In the genomic region with DNA sequence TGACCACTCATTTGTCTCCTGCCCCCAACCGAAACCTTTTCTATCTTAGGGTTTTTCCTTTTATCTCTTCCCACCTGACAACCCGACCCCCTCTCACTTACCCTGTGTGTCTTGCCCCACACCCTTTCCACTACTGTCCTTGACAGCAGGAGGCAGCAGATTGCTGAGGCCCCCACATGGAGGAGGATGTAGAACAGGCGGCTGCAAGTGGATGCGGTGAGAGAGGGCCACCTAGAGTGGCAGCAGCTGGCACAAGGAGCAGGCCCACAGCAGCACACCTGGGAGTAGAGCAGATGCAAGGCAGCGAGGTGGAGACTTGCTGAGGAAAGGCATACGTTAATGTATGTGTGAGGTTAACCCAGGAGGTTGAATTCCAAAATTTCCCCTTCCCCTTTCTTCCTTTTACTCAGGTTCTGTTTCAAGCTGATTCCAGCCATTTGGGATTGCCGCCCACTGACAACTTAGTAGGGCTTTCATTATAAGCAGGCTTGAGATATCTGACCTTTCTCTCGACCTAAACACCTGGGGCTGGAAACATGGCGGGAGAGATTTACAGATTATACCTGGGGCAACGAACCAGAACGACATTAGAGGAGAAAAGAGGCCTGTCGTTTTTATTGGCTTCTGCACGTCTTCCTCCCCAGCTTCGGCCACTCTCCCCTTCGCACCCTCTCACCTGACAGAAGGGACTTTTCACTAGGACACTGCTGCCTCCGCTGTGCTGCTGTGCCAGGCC, we compare ENCODE assay signal across 8 cellular contexts. TPM values are rescaled to one million over a fixed set of nuclear protein-coding genes. Genes with fewer than 3 reads are reported as not detected.
A peak's percentile ranks its signal among the peaks of the same experiment; 100 is the strongest.
DNase-seq lines count a peak whose midpoint lies in the region; ATAC-seq and TF ChIP-seq lines count a peak whose summit lies in the region.
"Had no signal": no experiment of that assay in that cellular context is flagged by ENCODE, and none has a peak within 500 bp of the region (broad histone marks: within the 10 kb centered on the region; RNA-seq: fewer than 3 reads in every experiment).

No MANE protein-coding gene starts in this region.

- H2AFZ ChIP-seq in GM23338, result no peak overlapping the region
- H2AFZ ChIP-seq in smooth muscle cell (ENCODE audit: low read depth), result no peak overlapping the region

- TF ChIP-seq CTCF in GM23338 (conservative IDR thresholded peaks at IDR 0.05; ENCODE audit: low read depth in 2 of 2) (peak in 1 of 2 experiments; percentile 20; a peak in 1 of 4 replicates), endodermal cell (conservative IDR thresholded peaks at IDR 0.05) (peak; percentile 14), smooth muscle cell (IDR thresholded peaks at IDR 0.05; ENCODE audit: borderline replicate concordance, insufficient read depth, poor library complexity, severe bottlenecking) (no peak)

- peak overlapping the region; percentile 72 for H3K27ac Mint-ChIP-seq in GM23338
- H3K27ac Mint-ChIP-seq in endodermal cell, result peak overlapping the region; percentile 98

- peaks cover 39% of the 10 kb centered on the region for H3K4me1 ChIP-seq in GM23338 (ENCODE audit: insufficient read depth)
- peaks cover 26% of the 10 kb centered on the region for H3K4me1 ChIP-seq in endodermal cell (ENCODE audit: control insufficient read depth, insufficient read depth, low read length)
- peaks cover 26% of the 10 kb centered on the region for H3K4me1 ChIP-seq in smooth muscle cell (ENCODE audit: low read depth)

- H4K20me1 ChIP-seq in GM23338 (replicated peaks; ENCODE audit: insufficient read depth) (peaks cover 11% of the 10 kb centered on the region; the same call in 1 of the 2 replicates), smooth muscle cell (ENCODE audit: low read depth) (peaks cover 40% of the 10 kb centered on the region)

- no peaks in the 10 kb centered on the region for H3K9me2 ChIP-seq in GM23338 (ENCODE audit: insufficient read depth)

- no peaks in the 10 kb centered on the region for H3K27me3 ChIP-seq in GM23338 (ENCODE audit: insufficient read depth)
- no peaks in the 10 kb centered on the region for H3K27me3 ChIP-seq in endodermal cell (ENCODE audit: control insufficient read depth, insufficient read depth, low read length, poor library complexity, severe bottlenecking)
- H3K27me3 ChIP-seq in smooth muscle cell (ENCODE audit: low read depth), result no peaks in the 10 kb centered on the region

- H3K36me3 ChIP-seq in GM23338 (ENCODE audit: insufficient read depth) (peaks cover 14% of the 10 kb centered on the region), endodermal cell (ENCODE audit: control insufficient read depth, insufficient read depth, low read length) (peaks cover 62% of the 10 kb centered on the region), smooth muscle cell (ENCODE audit: low read depth) (peaks cover 4% of the 10 kb centered on the region)

- H3K4me2 ChIP-seq in GM23338, result peak overlapping the region; percentile 61; the same call in 1 of the 2 replicates
- no peak overlapping the region for H3K4me2 ChIP-seq in smooth muscle cell

- H3K4me3 Mint-ChIP-seq in GM23338 (peak overlapping the region; percentile 33; the same call in 1 of the 3 replicates), endodermal cell (peak overlapping the region; percentile 87)

- H3K9me3 Mint-ChIP-seq in GM23338 (no peaks in the 10 kb centered on the region), endodermal cell (no peaks in the 10 kb centered on the region)

- ATAC-seq in GM23338 (peak; percentile 5; the same call in 2 of the 3 replicates), GM21381 (IDR thresholded peaks at IDR 0.05; ENCODE audit: unreplicated experiment) (no peak), left lobe of liver (no peak)

- H3K9me3 ChIP-seq in endodermal cell (ENCODE audit: control insufficient read depth, low read length), result no peaks in the 10 kb centered on the region
- H3K9me3 ChIP-seq in smooth muscle cell (replicated peaks; ENCODE audit: low read depth), result no peaks in the 10 kb centered on the region

- H3K27ac ChIP-seq in GM23338 (ENCODE audit: low read depth), result peak overlapping the region; percentile 94
- H3K27ac ChIP-seq in endodermal cell (ENCODE audit: low read depth, low read length), result peak overlapping the region; percentile 47
- H3K27ac ChIP-seq in smooth muscle cell (ENCODE audit: low read depth), result peak overlapping the region; percentile 43

- H3F3A ChIP-seq in GM23338 (replicated peaks; ENCODE audit: low read depth) (peaks cover 43% of the 10 kb centered on the region), smooth muscle cell (ENCODE audit: low read depth) (peaks cover 58% of the 10 kb centered on the region)

- peaks cover 15% of the 10 kb centered on the region for H3K79me2 ChIP-seq in GM23338 (replicated peaks; ENCODE audit: insufficient read depth)
- H3K79me2 ChIP-seq in smooth muscle cell (ENCODE audit: low read depth), result peaks cover 33% of the 10 kb centered on the region

- 90 to 97% methylated on average over 9 to 16 of the region's 16 CpGs for WGBS in endodermal cell (ENCODE audit: insufficient coverage in 1 of 2, insufficient read length in 1 of 2), 2 experiments
- WGBS in smooth muscle cell (ENCODE audit: low lambda C conversion rate), result 91% methylated on average over 16 of the region's 16 CpGs

- no peak for DNase-seq in GM23338 (ENCODE audit: low spot score)
- peak; percentile 97 for DNase-seq in NCI-H69 (lab: John Stamatoyannopoulos, UW)
- peak; percentile 61 for DNase-seq in endodermal cell
- DNase-seq in smooth muscle cell (lab: John Stamatoyannopoulos, UW; ENCODE audit: unreplicated experiment), result no peak
- DNase-seq in stimulated activated CD4-positive, alpha-beta T cell treated with anti-CD3 and anti-CD28 coated beads, Interleukin-2, amount 100 ng/mL, for 48 hours, result no peak
- no peak for DNase-seq in left lobe of liver (ENCODE audit: low spot score)

- H3K9ac ChIP-seq in endodermal cell (ENCODE audit: extremely low read depth, low read length, poor library complexity, severe bottlenecking) (no peak overlapping the region), smooth muscle cell (ENCODE audit: low read depth) (no peak overlapping the region)

- 0 out of 2 replicates have a peak overlapping the region, but pooled peaks have one; percentile 89 for H3K4me3 ChIP-seq in GM23338
- H3K4me3 ChIP-seq in endodermal cell (ENCODE audit: low read length), result no peak overlapping the region
- H3K4me3 ChIP-seq in smooth muscle cell, result no peak overlapping the region

- H3K36me3 Mint-ChIP-seq in GM23338 (ENCODE audit: low read depth), result peaks cover 73% of the 10 kb centered on the region
- H3K36me3 Mint-ChIP-seq in endodermal cell (ENCODE audit: low read depth), result peaks cover 45% of the 10 kb centered on the region

- H3K4me1 Mint-ChIP-seq in GM23338 (peaks cover 49% of the 10 kb centered on the region), endodermal cell (peaks cover 52% of the 10 kb centered on the region)

- peaks cover 16% of the 10 kb centered on the region for H3K27me3 Mint-ChIP-seq in GM23338 (ENCODE audit: insufficient read depth, low read depth, poor library complexity)
- no peaks in the 10 kb centered on the region for H3K27me3 Mint-ChIP-seq in endodermal cell (ENCODE audit: insufficient read depth)

TF ChIP-seq in GM23338, 12 proteins besides CTCF, POLR2A, EP300 and RAD21 (continues in another document):
- no peak for TF ChIP-seq CREB1 (CRISPR knock-in tag; IDR thresholded peaks at IDR 0.05; ENCODE audit: low read depth)
- TF ChIP-seq EZH2 (IDR thresholded peaks at IDR 0.05; ENCODE audit: low read depth, unreplicated experiment), result no peak
- TF ChIP-seq STAT1 (IDR thresholded peaks at IDR 0.05; ENCODE audit: unreplicated experiment), result no peak
- TF ChIP-seq POLR2AphosphoS5 (IDR thresholded peaks at IDR 0.05; ENCODE audit: low read depth), result no peak
- TF ChIP-seq JUNB (IDR thresholded peaks at IDR 0.05; ENCODE audit: unreplicated experiment), result no peak

RNA-seq across cellular contexts. Expression of a gene that starts 0.6 kb away (rescaled TPM):
- not detected in 2 replicates for total RNA-seq in GM23338 (2014; rRNA removed; shearing (Covaris generic))
- polyA plus RNA-seq in GM23338 (2016; fragmentation: Nextera tagmentation; extraction: Ambion mirVana) (not detected in 2 replicates), smooth muscle cell (0.17 TPM in 1 of 2 replicates, not detected in the other)
- total RNA-seq in endodermal cell (under 1 TPM in 1 of 2 donors, not detected in 1; 0.18 TPM), smooth muscle cell (not detected in 2 replicates), left lobe of liver (0.18 TPM)
- polyA plus RNA-seq in endodermal cell (2013, experiment 1 of 2), result 0.36 TPM
- not detected for polyA plus RNA-seq in endodermal cell (2013, experiment 2 of 2)
- total RNA-seq: RPMI7951 had no signal

RNA-seq across cellular contexts. Expression of a gene that starts 1.0 kb away (rescaled TPM):
- 7.2 and 9.4 TPM in 2 replicates for total RNA-seq in GM23338 (2014; rRNA removed; shearing (Covaris generic))
- polyA plus RNA-seq in GM23338 (2016; fragmentation: Nextera tagmentation; extraction: Ambion mirVana) (39.6 and 40.1 TPM in 2 replicates), smooth muscle cell (7.3 and 20.2 TPM in 2 replicates)
- total RNA-seq in endodermal cell (10 to 100 TPM; 11.3 to 18.5 TPM), smooth muscle cell (14.6 and 14.7 TPM in 2 replicates), left lobe of liver (8.6 TPM)
- 12.2 TPM for polyA plus RNA-seq in endodermal cell (2013, experiment 1 of 2)
- polyA plus RNA-seq in endodermal cell (2013, experiment 2 of 2), result 9.7 TPM

RNA-seq across cellular contexts. Expression of a gene that starts 7.3 kb away (rescaled TPM):
- total RNA-seq in GM23338 (2014; rRNA removed; shearing (Covaris generic)), result 459 and 460 TPM in 2 replicates
- polyA plus RNA-seq in GM23338 (2016; fragmentation: Nextera tagmentation; extraction: Ambion mirVana) (2,602 and 2,869 TPM in 2 replicates), smooth muscle cell (2,168 and 2,420 TPM in 2 replicates)
- total RNA-seq in endodermal cell (100 to 1,000 TPM; 613 to 648 TPM), smooth muscle cell (1,247 and 1,277 TPM in 2 replicates), left lobe of liver (515 TPM)
- polyA plus RNA-seq in endodermal cell (2013, experiment 1 of 2), result 582 TPM
- 519 TPM for polyA plus RNA-seq in endodermal cell (2013, experiment 2 of 2)

RNA-seq across cellular contexts. Expression of a gene that starts 22.6 kb away (rescaled TPM):
- total RNA-seq in GM23338 (2014; rRNA removed; shearing (Covaris generic)), result 13.6 and 19.2 TPM in 2 replicates
- polyA plus RNA-seq in GM23338 (2016; fragmentation: Nextera tagmentation; extraction: Ambion mirVana), result 12.0 and 14.2 TPM in 2 replicates
- 1 to 10 TPM; 1.3 to 2.4 TPM for total RNA-seq in endodermal cell
- polyA plus RNA-seq in endodermal cell (2013, experiment 1 of 2), result 3.2 TPM
- polyA plus RNA-seq in endodermal cell (2013, experiment 2 of 2), result 0.99 TPM
- 1.1 and 3.7 TPM in 2 replicates for total RNA-seq in smooth muscle cell
- 0.25 and 3.2 TPM in 2 replicates for polyA plus RNA-seq in smooth muscle cell
- total RNA-seq in left lobe of liver, result 2.4 TPM

RNA-seq across cellular contexts. Expression of a gene that starts 25.1 kb away (rescaled TPM):
- total RNA-seq in GM23338 (2014; rRNA removed; shearing (Covaris generic)), result 18.4 and 24.5 TPM in 2 replicates
- polyA plus RNA-seq in GM23338 (2016; fragmentation: Nextera tagmentation; extraction: Ambion mirVana) (33.6 and 34.9 TPM in 2 replicates), smooth muscle cell (37.9 and 41.2 TPM in 2 replicates)
- total RNA-seq in endodermal cell (10 to 100 TPM; 35.3 to 48.5 TPM), smooth muscle cell (34.9 and 43.3 TPM in 2 replicates), left lobe of liver (7.0 TPM)
- 38.7 TPM for polyA plus RNA-seq in endodermal cell (2013, experiment 1 of 2)
- 36.3 TPM for polyA plus RNA-seq in endodermal cell (2013, experiment 2 of 2)

Comparison
In these comparisons a context has a peak if more than half of its experiments do, and no peak if none do; other contexts are left out.
1. DNase-seq: peak in NCI-H69 (single experiment) and endodermal cell (single experiment); none in GM23338 (single experiment), smooth muscle cell (single experiment), stimulated activated CD4-positive, alpha-beta T cell treated with anti-CD3 and anti-CD28 coated beads, Interleukin-2, amount 100 ng/mL, for 48 hours (0 of 2) and left lobe of liver (single experiment).
2. H3K27ac ChIP-seq: peak in every context shown above with its lines; median percentile 94 in GM23338; 47 in endodermal cell; 43 in smooth muscle cell.